Comparison of ENCODE assay signal across 11 cellular contexts in genomic region chr10:91856637-91857036, GRCh38. TPM values are rescaled to one million over a fixed set of nuclear protein-coding genes. Genes with fewer than 3 reads are reported as not detected.
DNase-seq lines count a peak whose midpoint lies in the region; ATAC-seq and TF ChIP-seq lines count a peak whose summit lies in the region.
"Had no signal": no experiment of that assay in that cellular context is flagged by ENCODE, and none has a peak within 500 bp of the region (broad histone marks: within the 10 kb centered on the region; RNA-seq: fewer than 3 reads in every experiment).

No MANE protein-coding gene starts in this region.

- no peak overlapping the region for H3K4me2 ChIP-seq in HCT116 (ENCODE audit: low read length)

- in situ Hi-C loops in astrocyte of the cerebellum (cut with HindIII; ENCODE audit: low sequenced_read_pairs) = no loop called here

- no peaks in the 10 kb centered on the region for H3K4me1 Mint-ChIP-seq in Caco-2 (ENCODE audit: low read depth, unreplicated experiment)
- H3K4me1 Mint-ChIP-seq in stimulated activated naive CD8-positive, alpha-beta T cell treated with anti-CD3 and anti-CD28 coated beads, Interleukin-15, amount 100 ng/mL, for 72 hours = peaks cover 7% of the 10 kb centered on the region

- no peaks in the 10 kb centered on the region for H3K27me3 ChIP-seq in Caco-2 (replicated peaks; ENCODE audit: control insufficient read depth, insufficient read depth, low read length)
- no peaks in the 10 kb centered on the region for H3K27me3 ChIP-seq in HCT116 (ENCODE audit: insufficient read depth, low read length)

- no peak overlapping the region for H2AFZ ChIP-seq in HCT116 (ENCODE audit: low read depth, low read length, poor library complexity, severe bottlenecking)

- intact Hi-C loops in Caco-2 (cut with micrococcal nuclease; ENCODE audit: unreplicated experiment) (loop anchor here (1.0 to 2.0 kb wide), 4 partner anchors 53 to 578 kb away; partner anchors contain the start of gene FGFBP3), HCT116 (cut with micrococcal nuclease) (no loop called here)

- BruUV-seq in Caco-2 (replicated peaks; lab: Mats Ljungman, UMichigan) (no TSS peak), HCT116 (replicated peaks; lab: Mats Ljungman, UMichigan) (no TSS peak)

- no peak overlapping the region for H3K4me3 Mint-ChIP-seq in Caco-2 (ENCODE audit: unreplicated experiment)
- H3K4me3 Mint-ChIP-seq in stimulated activated naive CD8-positive, alpha-beta T cell treated with anti-CD3 and anti-CD28 coated beads, Interleukin-15, amount 100 ng/mL, for 72 hours = no peak overlapping the region
- H3K4me3 Mint-ChIP-seq: activated T-cell treated with anti-CD3 and anti-CD28 coated beads, Interleukin-2, amount 50 U/mL, for 72 hours; stimulated activated naive CD8-positive, alpha-beta T cell treated with anti-CD3 and anti-CD28 coated beads, Interleukin-15, Interleukin-2, amounts not matched to agents 100 ng/mL and 50 ng/mL, for 24 hours had no signal

- POLR2A ChIA-PET in Caco-2 (lab: Charles Lee) = interaction anchor here (1.0 kb wide), 1 partner anchor 46 kb away, joined by 3 read pairs; no protein-coding TSS in a partner anchor
- POLR2A ChIA-PET in HCT116 (lab: Charles Lee) = no interaction called here

- peaks cover 59% of the 10 kb centered on the region for H3K36me3 Mint-ChIP-seq in Caco-2 (ENCODE audit: insufficient read depth, unreplicated experiment)

- H3K36me3 ChIP-seq in Caco-2 (ENCODE audit: control insufficient read depth, insufficient read depth, low read length) (0 out of 2 replicates have a peak, but pooled peaks cover 2% of the 10 kb centered on the region), HCT116 (ENCODE audit: control insufficient read depth in 1 of 2, insufficient read depth in 2 of 2, low read length in 2 of 2) (peaks cover 10 to 35% of the 10 kb centered on the region in 2 experiments; a peak in 3 of 4 replicates)

- H3K4me3 ChIP-seq in Caco-2 (ENCODE audit: low read depth, low read length) (no peak overlapping the region), HCT116 (replicated peaks in 1 of 2; ENCODE audit: low read depth in 1 of 2, low read length in 2 of 2) (no peak overlapping the region), astrocyte of the cerebellum (ENCODE audit: low read depth, low read length) (no peak overlapping the region)

- no peak overlapping the region for H3K9ac ChIP-seq in HCT116 (ENCODE audit: low read length)

- H3K4me1 ChIP-seq in Caco-2 (no peaks in the 10 kb centered on the region), HCT116 (ENCODE audit: control insufficient read depth in 1 of 2, insufficient read depth in 2 of 2, low read length in 2 of 2) (no peaks in the 10 kb centered on the region)

- RAD21 ChIA-PET in HCT116 (lab: Charles Lee; ENCODE audit: low non-redundant PET in 1 of 2, low total read pairs in 2 of 2, uncharacterized antibody in 2 of 2, unreplicated experiment in 2 of 2) = interaction anchor here in 1 of 2 experiments (0.7 kb wide), 1 partner anchor 52 kb away, joined by 3 read pairs; no protein-coding TSS in a partner anchor

- peak; percentile 37 to 77 for TF ChIP-seq CTCF in Caco-2 (IDR thresholded peaks at IDR 0.05; ENCODE audit: insufficient read depth in 1 of 2, low read depth in 1 of 2, low read length in 1 of 2, severe bottlenecking in 1 of 2, unreplicated experiment in 1 of 2)
- peak; percentile 26 to 64 (median 55); a peak in 5 of 6 replicates for TF ChIP-seq CTCF in HCT116 (IDR thresholded peaks at IDR 0.05 in 2 of 3, conservative IDR thresholded peaks at IDR 0.05 in 1 of 3; ENCODE audit: borderline replicate concordance in 1 of 3, insufficient read depth in 1 of 3, low read depth in 2 of 3, low read length in 2 of 3)
- TF ChIP-seq CTCF in astrocyte of the cerebellum (IDR thresholded peaks at IDR 0.05; ENCODE audit: low read depth, low read length, missing control alignments) = peak; percentile 24

- no peak overlapping the region for H3K27ac ChIP-seq in HCT116 (ENCODE audit: low read depth, low read length)

- peak in 1 of 2 experiments; percentile 33 for DNase-seq in Caco-2
- DNase-seq in HCT116 (ENCODE audit: low read depth, low spot score) = peak; percentile 3
- no peak for DNase-seq in astrocyte of the cerebellum (ENCODE audit: low read depth)
- peak; percentile 55 for DNase-seq in left kidney (ENCODE audit: low read depth, low spot score)
- no peak for DNase-seq in activated CD4-positive, CD25-positive, alpha-beta regulatory T cell treated with anti-CD3 and anti-CD28 coated beads, Interleukin-2, amount 50 U/mL, for 72 hours
- DNase-seq in stimulated activated naive CD8-positive, alpha-beta T cell treated with anti-CD3 and anti-CD28 coated beads, Interleukin-15, amount 100 ng/mL, for 72 hours = no peak
- DNase-seq: activated T-cell treated with anti-CD3 and anti-CD28 coated beads, Interleukin-2, amount 50 U/mL, for 72 hours; NCI-H226 had no signal

- no peak overlapping the region for H3K27ac Mint-ChIP-seq in Caco-2 (ENCODE audit: unreplicated experiment)
- no peak overlapping the region for H3K27ac Mint-ChIP-seq in stimulated activated naive CD8-positive, alpha-beta T cell treated with anti-CD3 and anti-CD28 coated beads, Interleukin-15, amount 100 ng/mL, for 72 hours
- H3K27ac Mint-ChIP-seq: activated T-cell treated with anti-CD3 and anti-CD28 coated beads, Interleukin-2, amount 50 U/mL, for 72 hours; stimulated activated naive CD8-positive, alpha-beta T cell treated with anti-CD3 and anti-CD28 coated beads, Interleukin-15, Interleukin-2, amounts not matched to agents 100 ng/mL and 50 ng/mL, for 24 hours had no signal

- H3K27me3 Mint-ChIP-seq in Caco-2 (ENCODE audit: insufficient read depth, unreplicated experiment) = no peaks in the 10 kb centered on the region
- H3K27me3 Mint-ChIP-seq in stimulated activated naive CD8-positive, alpha-beta T cell treated with anti-CD3 and anti-CD28 coated beads, Interleukin-15, amount 100 ng/mL, for 72 hours = no peaks in the 10 kb centered on the region
- H3K27me3 Mint-ChIP-seq: stimulated activated naive CD8-positive, alpha-beta T cell treated with anti-CD3 and anti-CD28 coated beads, Interleukin-15, Interleukin-2, amounts not matched to agents 100 ng/mL and 50 ng/mL, for 24 hours had no signal

- H3K79me2 ChIP-seq in HCT116 (ENCODE audit: insufficient read depth, low read length) = no peaks in the 10 kb centered on the region

- peak; percentile 48 for TF ChIP-seq RAD21 in HCT116 (IDR thresholded peaks at IDR 0.05; ENCODE audit: low read depth)

- H3K9me3 Mint-ChIP-seq in Caco-2 (ENCODE audit: unreplicated experiment) = no peaks in the 10 kb centered on the region
- H3K9me3 Mint-ChIP-seq in stimulated activated naive CD8-positive, alpha-beta T cell treated with anti-CD3 and anti-CD28 coated beads, Interleukin-15, amount 100 ng/mL, for 72 hours = no peaks in the 10 kb centered on the region
- H3K9me3 Mint-ChIP-seq: activated T-cell treated with anti-CD3 and anti-CD28 coated beads, Interleukin-2, amount 50 U/mL, for 72 hours; stimulated activated naive CD8-positive, alpha-beta T cell treated with anti-CD3 and anti-CD28 coated beads, Interleukin-15, Interleukin-2, amounts not matched to agents 100 ng/mL and 50 ng/mL, for 24 hours had no signal

- no peaks in the 10 kb centered on the region; the same call in 1 of the 2 replicates for H4K20me1 ChIP-seq in HCT116 (ENCODE audit: insufficient read depth)

- CTCF ChIA-PET in Caco-2 (lab: Charles Lee) (interaction anchor here (1.1 to 1.4 kb wide), 3 partner anchors 31 to 56 kb away, joined by 3 to 11 read pairs (median 3); partner anchors contain the start of gene FGFBP3), HCT116 (lab: Charles Lee) (interaction anchor here (0.6 to 1.1 kb wide), 2 partner anchors 12 to 708 kb away, joined by 3 to 7 read pairs; no protein-coding TSS in a partner anchor)

- no peaks in the 10 kb centered on the region for H3K9me3 ChIP-seq in Caco-2
- H3K9me3 ChIP-seq in HCT116 (ENCODE audit: control insufficient read depth in 1 of 2, insufficient read depth in 1 of 2, low read depth in 1 of 2, low read length in 2 of 2) = no peaks in the 10 kb centered on the region

- H3K9me2 ChIP-seq in HCT116 (ENCODE audit: insufficient read depth) = no peaks in the 10 kb centered on the region

- TF ChIP-seq POLR2A in HCT116 (IDR thresholded peaks at IDR 0.05; ENCODE audit: borderline replicate concordance, extremely low read depth, insufficient read depth, insufficient read length) = no peak

- no peak for ATAC-seq in HCT116
- no peak for ATAC-seq in HG02852 (IDR thresholded peaks at IDR 0.05; ENCODE audit: unreplicated experiment)
- no peak for ATAC-seq in stimulated activated naive CD8-positive, alpha-beta T cell treated with anti-CD3 and anti-CD28 coated beads, Interleukin-15, amount 100 ng/mL, for 72 hours
- ATAC-seq in HG03025 (IDR thresholded peaks at IDR 0.05; ENCODE audit: low FRiP score, unreplicated experiment) = no peak
- ATAC-seq: activated T-cell treated with anti-CD3 and anti-CD28 coated beads, Interleukin-2, amount 50 U/mL, for 72 hours had no signal

TF ChIP-seq in HCT116, 20 proteins besides CTCF, POLR2A, EP300 and RAD21 (continues in another document):
- no peak for TF ChIP-seq REST (IDR thresholded peaks at IDR 0.05; ENCODE audit: low read depth)
- no peak for TF ChIP-seq CEBPB (IDR thresholded peaks at IDR 0.05; ENCODE audit: low read depth)

RNA-seq across cellular contexts. Expression of gene FGFBP3, which starts 52.6 kb away (rescaled TPM):
- total RNA-seq in Caco-2 (2022) = 3.3 and 3.6 TPM in 2 replicates
- 1.2 TPM for total RNA-seq in HCT116 (2021; ENCODE audit: unreplicated experiment)
- polyA plus RNA-seq in HCT116 (2012) = 0.37 and 0.56 TPM in 2 replicates

RNA-seq across cellular contexts. Expression of gene TNKS2, which starts 58.4 kb away (rescaled TPM):
- 46.7 and 48.5 TPM in 2 replicates for total RNA-seq in Caco-2 (2022)
- total RNA-seq in HCT116 (2021; ENCODE audit: unreplicated experiment) = 20.7 TPM
- polyA plus RNA-seq in HCT116 (2012) = 7.3 and 8.5 TPM in 2 replicates

Comparison
In these comparisons a context has a peak if more than half of its experiments do, and no peak if none do; other contexts are left out.
1. DNase-seq: peak in HCT116 (single experiment) and left kidney (single experiment); none in astrocyte of the cerebellum (single experiment), activated CD4-positive, CD25-positive, alpha-beta regulatory T cell treated with anti-CD3 and anti-CD28 coated beads, Interleukin-2, amount 50 U/mL, for 72 hours (single experiment) and stimulated activated naive CD8-positive, alpha-beta T cell treated with anti-CD3 and anti-CD28 coated beads, Interleukin-15, amount 100 ng/mL, for 72 hours (0 of 2).
2. Peak in every context shown above with its lines, with median percentiles within 50 percentile points of each other: CTCF ChIP-seq.